ENCODE assay signal across 25 cellular contexts in genomic region chr3:89262561-89262960, GRCh38.
"Had no signal": no experiment of that assay in that cellular context is flagged by ENCODE, and none has a peak within 500 bp of the region (broad histone marks: within the 10 kb centered on the region; RNA-seq: fewer than 3 reads in every experiment).

No MANE protein-coding gene starts in this region.

- ATAC-seq: activated CD4-positive, CD25-positive, alpha-beta regulatory T cell treated with anti-CD3 and anti-CD28 coated beads, Interleukin-2, amount 50 U/mL, for 24 hours; activated CD8-positive, alpha-beta T cell treated with anti-CD3 and anti-CD28 coated beads for 36 hours; activated T-cell treated with anti-CD3 and anti-CD28 coated beads, Interleukin-2, amount 50 U/mL, for 72 hours; K562; Right ventricle myocardium inferior had no signal

- H3K9ac ChIP-seq: SK-N-SH had no signal

- H3K4me1 ChIP-seq: adrenal gland had no signal

- H3K27ac ChIP-seq: adrenal gland, SJCRH30, WERI-Rb-1 had no signal

- H3K36me3 ChIP-seq: adrenal gland, SJCRH30, WERI-Rb-1 had no signal

- H3K9me3 ChIP-seq: adrenal gland, SJCRH30, SK-N-SH had no signal

- DNase-seq: activated CD4-positive, alpha-beta T cell treated with anti-CD3 and anti-CD28 coated beads for 4 hours; activated CD8-positive, alpha-beta memory T cell treated with anti-CD3 and anti-CD28 coated beads, Interleukin-2, amount 50 U/mL, for 4 hours; activated CD8-positive, alpha-beta T cell treated with anti-CD3 and anti-CD28 coated beads for 36 hours; activated gamma-delta T cell treated with Interleukin-2 at 50 U/mL for 16 hours; activated naive CD4-positive, alpha-beta T cell treated with anti-CD3 and anti-CD28 coated beads, Interleukin-2, amount 10 ng/mL, durations not matched to agents 7 days and 5 days; activated naive CD8-positive, alpha-beta T cell treated with anti-CD3 and anti-CD28 coated beads, Interleukin-2, amount 10 ng/mL, durations not matched to agents 7 days and 5 days; activated T-cell treated with anti-CD3 and anti-CD28 coated beads, Interleukin-2, amount 50 U/mL, for 72 hours; adrenal gland; anterior cingulate cortex; central memory CD4-positive, alpha-beta T cell; Kasumi-1; NCI-H1048; NCI-H1930; NCI-H2171; NCI-H226; NCI-H510A; NCI-H526 treated with DMSO at 0.1 percent for 48 hours; NCI-H82; SJCRH30; SK-N-SH; T-helper 1 cell; WERI-Rb-1 had no signal

- H3K4me3 ChIP-seq: adrenal gland, K562, SJCRH30 had no signal

- H3K27me3 ChIP-seq: adrenal gland, SJCRH30 had no signal

- H3K4me2 ChIP-seq: SK-N-SH had no signal
